9 cellular contexts compared by ENCODE assay signal in the genomic region with DNA sequence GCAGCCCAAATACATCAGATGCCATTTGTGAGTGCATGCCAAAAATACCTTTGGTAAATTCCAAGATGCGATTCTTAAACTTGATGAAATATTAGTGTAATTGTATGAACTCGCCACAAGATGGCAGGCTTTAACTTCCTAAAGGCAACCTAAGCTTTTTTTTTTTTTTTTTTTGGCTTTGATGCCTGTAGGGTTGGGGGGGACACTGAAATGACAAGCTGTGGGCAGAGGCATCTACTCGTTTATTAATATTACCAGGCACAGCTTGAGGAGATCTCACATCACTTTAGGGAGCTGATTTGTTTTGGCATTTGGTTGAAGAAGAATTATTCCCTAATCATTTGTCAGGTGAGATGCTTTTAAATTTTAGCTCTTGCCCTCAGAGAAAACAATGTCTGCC.
A peak's percentile ranks its signal among the peaks of the same experiment; 100 is the strongest.
DNase-seq lines count a peak whose midpoint lies in the region; ATAC-seq and TF ChIP-seq lines count a peak whose summit lies in the region.
"Had no signal": no experiment of that assay in that cellular context is flagged by ENCODE, and none has a peak within 500 bp of the region (broad histone marks: within the 10 kb centered on the region; RNA-seq: fewer than 3 reads in every experiment).

No MANE protein-coding gene starts in this region.

- no peaks in the 10 kb centered on the region for H3K27me3 Mint-ChIP-seq in MCF 10A (ENCODE audit: insufficient read depth, unreplicated experiment)
- H3K27me3 Mint-ChIP-seq: activated naive CD8-positive, alpha-beta T cell had no signal

- DNase-seq in NCI-H1417 (lab: John Stamatoyannopoulos, UW) (peak; percentile 39 to 90 (median 77)), NCI-H1417 treated with DMSO at 0.1 percent for 48 hours (lab: John Stamatoyannopoulos, UW) (no peak), NCI-H524 treated with DMSO at 0.1 percent for 48 hours (lab: John Stamatoyannopoulos, UW) (peak; percentile 96), MCF 10A (ENCODE audit: unreplicated experiment) (peak; percentile 65), left lung (no peak), mesenteric fat pad (ENCODE audit: low spot score) (no peak)

- no peaks in the 10 kb centered on the region for H3K4me1 Mint-ChIP-seq in MCF 10A (ENCODE audit: insufficient read depth, unreplicated experiment)

- H3K4me3 Mint-ChIP-seq in MCF 10A (ENCODE audit: unreplicated experiment) = no peak overlapping the region
- H3K4me3 Mint-ChIP-seq: activated naive CD8-positive, alpha-beta T cell had no signal

- H3K4me3 ChIP-seq in HEK293 (ENCODE audit: low read depth, low read length) = no peak overlapping the region
- H3K4me3 ChIP-seq in left lung = no peak overlapping the region

- POLR2A ChIA-PET in HEK293 (lab: Yijun Ruan, JAX) (interaction anchor here (0.6 kb wide), 4 partner anchors 323 to 927 kb away, joined by 4 to 5 read pairs (median 4); no protein-coding TSS in a partner anchor), MCF 10A (lab: Yijun Ruan, JAX) (interaction anchor here (0.6 to 1.0 kb wide), 2 partner anchors 10 to 284 kb away, joined by 3 to 5 read pairs; no protein-coding TSS in a partner anchor)

- H3K27ac ChIP-seq in HEK293 (ENCODE audit: extremely low read depth, low read depth, low read length) = no peak overlapping the region
- H3K27ac ChIP-seq in left lung = no peak overlapping the region

- H3K36me3 ChIP-seq in HEK293 (ENCODE audit: control insufficient read depth in 2 of 2, insufficient read depth in 1 of 2, low read length in 2 of 2) (no peaks in the 10 kb centered on the region), left lung (no peaks in the 10 kb centered on the region)

- peaks cover 5% of the 10 kb centered on the region; the same call in 1 of the 2 replicates for H3K4me1 ChIP-seq in HEK293 (ENCODE audit: control insufficient read depth, insufficient read depth, low read length)
- no peaks in the 10 kb centered on the region for H3K4me1 ChIP-seq in left lung

- H3K9me3 Mint-ChIP-seq in MCF 10A (ENCODE audit: unreplicated experiment) = peaks cover 3% of the 10 kb centered on the region

- peak; percentile 68 for ATAC-seq in left lung
- no peak for ATAC-seq in HG02885 (IDR thresholded peaks at IDR 0.05; ENCODE audit: poor library complexity, unreplicated experiment)

- TF ChIP-seq CTCF in HEK293 (tag by site-specific recombination; IDR thresholded peaks at IDR 0.05) (peak; percentile 52; the same call in 1 of the 2 replicates), MCF 10A (IDR thresholded peaks at IDR 0.05; ENCODE audit: unreplicated experiment) (peak; percentile 62), left lung (IDR thresholded peaks at IDR 0.05) (peak; percentile 47 to 56)

- CTCF ChIA-PET in HEK293 (lab: Yijun Ruan, JAX) = interaction anchor here (0.5 to 3.0 kb wide), 39 partner anchors 10 to 1345 kb away, joined by 3 to 38 read pairs (median 4); a partner anchor contains a TSS
- CTCF ChIA-PET in MCF 10A (lab: Yijun Ruan, JAX) = interaction anchor here (0.6 to 6.5 kb wide), 64 partner anchors 9 to 1389 kb away, joined by 3 to 103 read pairs (median 4); a partner anchor contains a TSS

- H3K9me3 ChIP-seq in HEK293 (ENCODE audit: control insufficient read depth, insufficient read depth, low read depth, low read length) = no peaks in the 10 kb centered on the region
- H3K9me3 ChIP-seq in left lung = no peaks in the 10 kb centered on the region

- H3K27ac Mint-ChIP-seq in MCF 10A (ENCODE audit: low read depth, unreplicated experiment) = no peak overlapping the region
- H3K27ac Mint-ChIP-seq: activated naive CD8-positive, alpha-beta T cell had no signal

- H3K36me3 Mint-ChIP-seq in MCF 10A (ENCODE audit: insufficient read depth, unreplicated experiment) = no peaks in the 10 kb centered on the region
- H3K36me3 Mint-ChIP-seq: activated naive CD8-positive, alpha-beta T cell had no signal

- no TSS peak for BruUV-seq in MCF 10A (replicated peaks; lab: Mats Ljungman, UMichigan)

- intact Hi-C loops in MCF 10A (cut with micrococcal nuclease) = loop anchor here (1.0 kb wide), 1 partner anchor 44 kb away; no protein-coding TSS in a partner anchor
- intact Hi-C loops in left lung (cut with DNase I) = no loop called here

- no peaks in the 10 kb centered on the region for H3K27me3 ChIP-seq in left lung

TF ChIP-seq in HEK293, 187 proteins besides CTCF, POLR2A, EP300 and RAD21:
- TF ChIP-seq TCF7L2 (IDR thresholded peaks at IDR 0.05; ENCODE audit: borderline replicate concordance, low read depth, low read length) (peak; percentile 55; the same call in 1 of the 2 replicates), ZNF830 (tag by site-specific recombination; IDR thresholded peaks at IDR 0.05; ENCODE audit: low read depth) (no peak), ZNF426 (tag by site-specific recombination; IDR thresholded peaks at IDR 0.05) (no peak), ZNF560 (tag by site-specific recombination; IDR thresholded peaks at IDR 0.05; ENCODE audit: borderline replicate concordance) (no peak), ZNF654 (tag by site-specific recombination; IDR thresholded peaks at IDR 0.05; ENCODE audit: low read depth) (peak; percentile 96), MEIS1 (CRISPR knock-in tag; IDR thresholded peaks at IDR 0.05; ENCODE audit: borderline replicate concordance) (no peak)
- TF ChIP-seq, protein P1, sequence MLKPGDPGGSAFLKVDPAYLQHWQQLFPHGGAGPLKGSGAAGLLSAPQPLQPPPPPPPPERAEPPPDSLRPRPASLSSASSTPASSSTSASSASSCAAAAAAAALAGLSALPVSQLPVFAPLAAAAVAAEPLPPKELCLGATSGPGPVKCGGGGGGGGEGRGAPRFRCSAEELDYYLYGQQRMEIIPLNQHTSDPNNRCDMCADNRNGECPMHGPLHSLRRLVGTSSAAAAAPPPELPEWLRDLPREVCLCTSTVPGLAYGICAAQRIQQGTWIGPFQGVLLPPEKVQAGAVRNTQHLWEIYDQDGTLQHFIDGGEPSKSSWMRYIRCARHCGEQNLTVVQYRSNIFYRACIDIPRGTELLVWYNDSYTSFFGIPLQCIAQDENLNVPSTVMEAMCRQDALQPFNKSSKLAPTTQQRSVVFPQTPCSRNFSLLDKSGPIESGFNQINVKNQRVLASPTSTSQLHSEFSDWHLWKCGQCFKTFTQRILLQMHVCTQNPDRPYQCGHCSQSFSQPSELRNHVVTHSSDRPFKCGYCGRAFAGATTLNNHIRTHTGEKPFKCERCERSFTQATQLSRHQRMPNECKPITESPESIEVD (tag by site-specific recombination; IDR thresholded peaks at IDR 0.05) = no peak
- TF ChIP-seq, protein P2, sequence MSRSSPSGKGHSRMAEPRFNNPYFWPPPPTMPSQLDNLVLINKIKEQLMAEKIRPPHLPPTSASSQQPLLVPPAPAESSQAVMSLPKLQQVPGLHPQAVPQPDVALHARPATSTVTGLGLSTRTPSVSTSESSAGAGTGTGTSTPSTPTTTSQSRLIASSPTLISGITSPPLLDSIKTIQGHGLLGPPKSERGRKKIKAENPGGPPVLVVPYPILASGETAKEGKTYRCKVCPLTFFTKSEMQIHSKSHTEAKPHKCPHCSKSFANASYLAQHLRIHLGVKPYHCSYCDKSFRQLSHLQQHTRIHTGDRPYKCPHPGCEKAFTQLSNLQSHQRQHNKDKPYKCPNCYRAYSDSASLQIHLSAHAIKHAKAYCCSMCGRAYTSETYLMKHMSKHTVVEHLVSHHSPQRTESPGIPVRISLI (tag by site-specific recombination; IDR thresholded peaks at IDR 0.05) = peak; percentile 96
- TF ChIP-seq, protein P3, sequence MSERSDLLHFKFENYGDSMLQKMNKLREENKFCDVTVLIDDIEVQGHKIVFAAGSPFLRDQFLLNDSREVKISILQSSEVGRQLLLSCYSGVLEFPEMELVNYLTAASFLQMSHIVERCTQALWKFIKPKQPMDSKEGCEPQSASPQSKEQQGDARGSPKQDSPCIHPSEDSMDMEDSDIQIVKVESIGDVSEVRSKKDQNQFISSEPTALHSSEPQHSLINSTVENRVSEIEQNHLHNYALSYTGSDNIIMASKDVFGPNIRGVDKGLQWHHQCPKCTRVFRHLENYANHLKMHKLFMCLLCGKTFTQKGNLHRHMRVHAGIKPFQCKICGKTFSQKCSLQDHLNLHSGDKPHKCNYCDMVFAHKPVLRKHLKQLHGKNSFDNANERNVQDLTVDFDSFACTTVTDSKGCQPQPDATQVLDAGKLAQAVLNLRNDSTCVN (tag by site-specific recombination; optimal IDR thresholded peaks at IDR 0.05) = no peak

Comparison
In these comparisons a context has a peak if more than half of its experiments do, and no peak if none do; other contexts are left out.
1. DNase-seq: peak in NCI-H1417 (3 of 3), NCI-H524 treated with DMSO at 0.1 percent for 48 hours (single experiment) and MCF 10A (single experiment); none in NCI-H1417 treated with DMSO at 0.1 percent for 48 hours (single experiment), left lung (0 of 2) and mesenteric fat pad (single experiment).
2. Peak in every context shown above with its lines, with median percentiles within 50 percentile points of each other: CTCF ChIP-seq.